30 cellular contexts compared by ENCODE assay signal in genomic region chr12:53510181-53510812, GRCh38. TPM values are rescaled to one million over a fixed set of nuclear protein-coding genes. Genes with fewer than 3 reads are reported as not detected.
DNase-seq lines count a peak whose midpoint lies in the region; ATAC-seq and TF ChIP-seq lines count a peak whose summit lies in the region.
"Had no signal": no experiment of that assay in that cellular context is flagged by ENCODE, and none has a peak within 500 bp of the region (broad histone marks: within the 10 kb centered on the region; RNA-seq: fewer than 3 reads in every experiment).

No MANE protein-coding gene starts in this region.

- TF ChIP-seq POLR2A in right lobe of liver (IDR thresholded peaks at IDR 0.05) (no peak), stomach (IDR thresholded peaks at IDR 0.05) (no peak)

- TF ChIP-seq CTCF in right lobe of liver (IDR thresholded peaks at IDR 0.05) (no peak), upper lobe of right lung (IDR thresholded peaks at IDR 0.05) (no peak), stomach (IDR thresholded peaks at IDR 0.05) (no peak)

- no peaks in the 10 kb centered on the region for H3K27me3 ChIP-seq in right lobe of liver
- no peaks in the 10 kb centered on the region for H3K27me3 ChIP-seq in upper lobe of right lung
- no peaks in the 10 kb centered on the region for H3K27me3 ChIP-seq in stomach

- H3K27ac ChIP-seq in right lobe of liver (no peak overlapping the region), upper lobe of right lung (no peak overlapping the region), stomach (no peak overlapping the region)
- H3K27ac ChIP-seq: 22Rv1, GM23248, RWPE1 had no signal

- peaks cover 0 to 6% (median 0%) of the 10 kb centered on the region in 4 donors for H3K4me1 ChIP-seq in right lobe of liver
- peaks cover 16% of the 10 kb centered on the region for H3K4me1 ChIP-seq in upper lobe of right lung
- peaks cover 0 to 14% (median 9%) of the 10 kb centered on the region in 4 donors for H3K4me1 ChIP-seq in stomach

- intact Hi-C loops in right lobe of liver (cut with DNase I) (no loop called here), upper lobe of right lung (cut with DNase I) (no loop called here), stomach (cut with DNase I; ENCODE audit: low total_unique reads) (loop anchor here (10.0 kb wide), 1 partner anchor 45 kb away; no protein-coding TSS in a partner anchor)

- H3K36me3 ChIP-seq in right lobe of liver (peaks cover 0 to 42% (median 16%) of the 10 kb centered on the region in 4 donors), upper lobe of right lung (peaks cover 64% of the 10 kb centered on the region), stomach (peaks cover 32 to 84% (median 81%) of the 10 kb centered on the region in 4 donors)

- H3K9me3 Mint-ChIP-seq in stimulated activated naive CD8-positive, alpha-beta T cell treated with anti-CD3 and anti-CD28 coated beads, Interleukin-15, Interleukin-2, amounts not matched to agents 100 ng/mL and 50 ng/mL, for 24 hours: no peaks in the 10 kb centered on the region
- H3K9me3 Mint-ChIP-seq: CD14-positive monocyte; CD8-positive, alpha-beta memory T cell had no signal

- H3K9me3 ChIP-seq in right lobe of liver: no peaks in the 10 kb centered on the region
- no peaks in the 10 kb centered on the region for H3K9me3 ChIP-seq in upper lobe of right lung
- no peaks in the 10 kb centered on the region for H3K9me3 ChIP-seq in stomach

- ATAC-seq in stimulated activated naive CD8-positive, alpha-beta T cell treated with anti-CD3 and anti-CD28 coated beads, Interleukin-15, Interleukin-2, amounts not matched to agents 100 U/mL and 50 U/mL, for 24 hours: no peak
- ATAC-seq in right lobe of liver: peak in 3 of 4 donors; percentile 3 to 29 (median 21)
- no peak for ATAC-seq in upper lobe of right lung
- ATAC-seq: Panc1 had no signal

- DNase-seq in NCI-H2196 (lab: John Stamatoyannopoulos, UW; ENCODE audit: unreplicated experiment) (peak; percentile 15), NCI-H2196 treated with DMSO at 0.1 percent for 48 hours (lab: John Stamatoyannopoulos, UW; ENCODE audit: unreplicated experiment) (no peak), right lobe of liver (no peak), upper lobe of right lung (peak; percentile 25), stomach (no peak), EL (no peak)
- DNase-seq in stimulated activated naive CD8-positive, alpha-beta T cell treated with anti-CD3 and anti-CD28 coated beads, Interleukin-15, Interleukin-2, amounts not matched to agents 100 U/mL and 50 U/mL, for 24 hours: no peak
- DNase-seq: CD8-positive, alpha-beta memory T cell; DMS 273 treated with DMSO at 0.1 percent for 48 hours; DMS79; GF-D8; GM23248; H7; Karpas-422; NCI-H1105; NCI-H1436 treated with DMSO at 0.1 percent for 48 hours; NCI-H187 treated with DMSO at 0.1 percent for 48 hours; NCI-H2227 treated with DMSO at 0.1 percent for 48 hours; NCI-H526 treated with DMSO at 0.1 percent for 48 hours; SHP77 had no signal

- H3K36me3 Mint-ChIP-seq in stimulated activated naive CD8-positive, alpha-beta T cell treated with anti-CD3 and anti-CD28 coated beads, Interleukin-15, Interleukin-2, amounts not matched to agents 100 ng/mL and 50 ng/mL, for 24 hours (ENCODE audit: low read depth): peaks cover 11% of the 10 kb centered on the region

- no peak overlapping the region for H3K4me3 ChIP-seq in right lobe of liver
- H3K4me3 ChIP-seq in upper lobe of right lung: no peak overlapping the region
- no peak overlapping the region for H3K4me3 ChIP-seq in stomach
- H3K4me3 ChIP-seq: GM23248 had no signal

- 33% methylated on average over 1 of the region's 9 CpGs for WGBS in right lobe of liver (ENCODE audit: insufficient coverage, low coverage, low lambda C conversion rate, missing lambda C conversion rate)
- 82 to 89% (median 83%) methylated on average over 9 of the region's 9 CpGs for WGBS in stomach, 5 donors

- peak overlapping the region; percentile 38 for H3K27ac Mint-ChIP-seq in stimulated activated naive CD8-positive, alpha-beta T cell treated with anti-CD3 and anti-CD28 coated beads, Interleukin-15, Interleukin-2, amounts not matched to agents 100 ng/mL and 50 ng/mL, for 24 hours
- H3K27ac Mint-ChIP-seq: B cell had no signal

- no peak for TF ChIP-seq EP300 in stomach (IDR thresholded peaks at IDR 0.05)

- H3K4me1 Mint-ChIP-seq in stimulated activated naive CD8-positive, alpha-beta T cell treated with anti-CD3 and anti-CD28 coated beads, Interleukin-15, Interleukin-2, amounts not matched to agents 100 ng/mL and 50 ng/mL, for 24 hours (ENCODE audit: low read depth): peaks cover 5% of the 10 kb centered on the region

- H3K4me3 Mint-ChIP-seq in stimulated activated naive CD8-positive, alpha-beta T cell treated with anti-CD3 and anti-CD28 coated beads, Interleukin-15, Interleukin-2, amounts not matched to agents 100 ng/mL and 50 ng/mL, for 24 hours: no peak overlapping the region
- H3K4me3 Mint-ChIP-seq: B cell; CD14-positive monocyte; CD8-positive, alpha-beta memory T cell had no signal

- H3K27me3 Mint-ChIP-seq in stimulated activated naive CD8-positive, alpha-beta T cell treated with anti-CD3 and anti-CD28 coated beads, Interleukin-15, Interleukin-2, amounts not matched to agents 100 ng/mL and 50 ng/mL, for 24 hours: no peaks in the 10 kb centered on the region
- H3K27me3 Mint-ChIP-seq: B cell; CD8-positive, alpha-beta memory T cell had no signal

RNA-seq across cellular contexts. Expression of gene NPFF, which starts 3.0 kb away (rescaled TPM):
- total RNA-seq in right lobe of liver: not detected
- total RNA-seq in upper lobe of right lung: not detected
- not detected for total RNA-seq in stomach
- not detected for polyA plus RNA-seq in stomach
- total RNA-seq: B cell; CD8-positive, alpha-beta memory T cell; GM23248; H7; HT-29; M059J; OCI-LY7; SK-MEL-5 had no signal
- polyA plus RNA-seq: CD14-positive monocyte; CD8-positive, alpha-beta memory T cell; GM23248 had no signal

RNA-seq across cellular contexts. Expression of gene TARBP2, which starts 9.2 kb away (rescaled TPM):
- total RNA-seq in right lobe of liver (10 to 100 TPM; 15.1 to 20.8 (median 17.8) TPM), upper lobe of right lung (33.1 TPM), stomach (10 to 100 TPM in 4 of 5 donors, not detected in 1; 24.0 to 36.5 (median 32.0) TPM)
- polyA plus RNA-seq in stomach: 10 to 100 TPM; 22.6 to 32.7 (median 27.4) TPM

RNA-seq across cellular contexts. Expression of gene MAP3K12, which starts 11.0 kb away (rescaled TPM):
- total RNA-seq in right lobe of liver: 1 to 10 TPM in 4 of 6 experiments, under 1 TPM in 2; 0.68 to 2.9 (median 1.5) TPM
- total RNA-seq in upper lobe of right lung: 22.3 TPM
- 100 to 1,000 TPM in 1 of 5 donors, 10 to 100 TPM in 4; 13.2 to 279 (median 43.3) TPM for total RNA-seq in stomach
- polyA plus RNA-seq in stomach: 1 to 10 TPM; 5.4 to 9.8 (median 6.0) TPM

RNA-seq across cellular contexts. Expression of gene PCBP2, which starts 58.4 kb away (rescaled TPM):
- total RNA-seq in right lobe of liver (100 to 1,000 TPM; 254 to 463 (median 347) TPM), upper lobe of right lung (727 TPM), stomach (100 to 1,000 TPM; 109 to 509 (median 431) TPM)
- polyA plus RNA-seq in stomach: 100 to 1,000 TPM; 407 to 714 (median 486) TPM

Comparison
In these comparisons a context has a peak if more than half of its experiments do, and no peak if none do; other contexts are left out.
1. DNase-seq: peak in NCI-H2196 (single experiment) and upper lobe of right lung (single experiment); none in NCI-H2196 treated with DMSO at 0.1 percent for 48 hours (single experiment), stimulated activated naive CD8-positive, alpha-beta T cell treated with anti-CD3 and anti-CD28 coated beads, Interleukin-15, Interleukin-2, amounts not matched to agents 100 U/mL and 50 U/mL, for 24 hours (single experiment), right lobe of liver (0 of 3), stomach (single experiment) and EL (single experiment).
2. ATAC-seq: peak in right lobe of liver (3 of 4); none in stimulated activated naive CD8-positive, alpha-beta T cell treated with anti-CD3 and anti-CD28 coated beads, Interleukin-15, Interleukin-2, amounts not matched to agents 100 U/mL and 50 U/mL, for 24 hours (single experiment) and upper lobe of right lung (single experiment).